10 cellular contexts compared by ENCODE assay signal in the genomic region with DNA sequence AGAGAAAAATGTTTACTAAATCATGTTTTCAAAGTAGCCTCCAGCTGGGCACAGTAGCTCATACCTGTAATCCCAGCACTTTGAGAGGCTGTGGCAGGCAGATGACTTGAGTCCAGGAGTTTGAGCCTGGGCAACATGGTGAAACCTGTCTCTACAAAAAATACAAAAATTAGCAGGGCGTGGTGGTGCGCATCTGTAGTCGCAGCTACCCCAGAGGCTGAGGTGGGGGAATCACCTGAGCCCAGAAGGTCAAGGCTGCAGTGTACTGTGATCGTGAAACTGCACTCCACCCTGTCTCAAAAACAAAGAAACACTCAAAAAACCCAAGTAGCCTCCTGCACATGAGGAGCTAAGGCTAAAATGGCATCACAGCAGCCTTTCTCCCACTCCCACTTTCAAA. TPM values are rescaled to one million over a fixed set of nuclear protein-coding genes. Genes with fewer than 3 reads are reported as not detected.
A peak's percentile ranks its signal among the peaks of the same experiment; 100 is the strongest.
DNase-seq lines count a peak whose midpoint lies in the region; ATAC-seq, FAIRE-seq and TF ChIP-seq lines count a peak whose summit lies in the region.
"Had no signal": no experiment of that assay in that cellular context is flagged by ENCODE, and none has a peak within 500 bp of the region (broad histone marks: within the 10 kb centered on the region; RNA-seq: fewer than 3 reads in every experiment).

No MANE protein-coding gene starts in this region.

- no peak for FAIRE-seq in kidney (lab: Jason Lieb, UNC)
- FAIRE-seq: small intestine had no signal

- H3K27ac Mint-ChIP-seq in activated naive CD4-positive, alpha-beta T cell treated with anti-CD3 and anti-CD28 coated beads, Interleukin-2, amount 10 ng/mL, durations not matched to agents 7 days and 5 days = peak overlapping the region; percentile 58
- H3K27ac Mint-ChIP-seq in activated CD4-positive, alpha-beta memory T cell treated with anti-CD3 and anti-CD28 coated beads, Interleukin-2, amount 10 ng/mL, durations not matched to agents 7 days and 5 days = peak overlapping the region; percentile 96
- peak overlapping the region; percentile 95 for H3K27ac Mint-ChIP-seq in stimulated activated naive B cell treated with anti-CD40 and anti-IgM and Interleukin-4, amounts not matched to agents 10 μg/mL and 1 μg/mL and 100 μg/mL, for 72 hours

- no peak for ATAC-seq in stimulated activated naive B cell treated with anti-CD40 and anti-IgM and Interleukin-4, amounts not matched to agents 10 μg/mL and 1 μg/mL and 100 μg/mL, for 72 hours (replicated peaks)
- no peak for ATAC-seq in GM21576 (IDR thresholded peaks at IDR 0.05; ENCODE audit: unreplicated experiment)

- peaks cover 20 to 26% of the 10 kb centered on the region in 2 donors for H3K4me1 ChIP-seq in kidney (ENCODE audit: control insufficient read depth in 1 of 2, insufficient read depth in 1 of 2, low read depth in 1 of 2, low read length in 2 of 2)

- peaks cover 41% of the 10 kb centered on the region for H3K4me1 Mint-ChIP-seq in activated naive CD4-positive, alpha-beta T cell treated with anti-CD3 and anti-CD28 coated beads, Interleukin-2, amount 10 ng/mL, durations not matched to agents 7 days and 5 days
- peaks cover 46% of the 10 kb centered on the region for H3K4me1 Mint-ChIP-seq in activated CD4-positive, alpha-beta memory T cell treated with anti-CD3 and anti-CD28 coated beads, Interleukin-2, amount 10 ng/mL, durations not matched to agents 7 days and 5 days
- H3K4me1 Mint-ChIP-seq in stimulated activated naive B cell treated with anti-CD40 and anti-IgM and Interleukin-4, amounts not matched to agents 10 μg/mL and 1 μg/mL and 100 μg/mL, for 72 hours = peaks cover 27 to 41% of the 10 kb centered on the region in 2 donors

- H3K9me3 Mint-ChIP-seq in activated naive CD4-positive, alpha-beta T cell treated with anti-CD3 and anti-CD28 coated beads, Interleukin-2, amount 10 ng/mL, durations not matched to agents 7 days and 5 days = no peaks in the 10 kb centered on the region
- H3K9me3 Mint-ChIP-seq in activated CD4-positive, alpha-beta memory T cell treated with anti-CD3 and anti-CD28 coated beads, Interleukin-2, amount 10 ng/mL, durations not matched to agents 7 days and 5 days = no peaks in the 10 kb centered on the region
- no peaks in the 10 kb centered on the region for H3K9me3 Mint-ChIP-seq in stimulated activated naive B cell treated with anti-CD40 and anti-IgM and Interleukin-4, amounts not matched to agents 10 μg/mL and 1 μg/mL and 100 μg/mL, for 72 hours

- H3K4me3 Mint-ChIP-seq in activated naive CD4-positive, alpha-beta T cell treated with anti-CD3 and anti-CD28 coated beads, Interleukin-2, amount 10 ng/mL, durations not matched to agents 7 days and 5 days = peak overlapping the region; percentile 33
- no peak overlapping the region for H3K4me3 Mint-ChIP-seq in activated CD4-positive, alpha-beta memory T cell treated with anti-CD3 and anti-CD28 coated beads, Interleukin-2, amount 10 ng/mL, durations not matched to agents 7 days and 5 days
- H3K4me3 Mint-ChIP-seq in stimulated activated naive B cell treated with anti-CD40 and anti-IgM and Interleukin-4, amounts not matched to agents 10 μg/mL and 1 μg/mL and 100 μg/mL, for 72 hours = peak overlapping the region; percentile 73 to 77

- no peak for DNase-seq in activated naive CD4-positive, alpha-beta T cell treated with anti-CD3 and anti-CD28 coated beads, Interleukin-2, amount 10 ng/mL, durations not matched to agents 7 days and 5 days
- no peak for DNase-seq in activated naive CD4-positive, alpha-beta T cell (lab: John Stamatoyannopoulos, UW)
- DNase-seq in activated CD4-positive, alpha-beta memory T cell treated with anti-CD3 and anti-CD28 coated beads, Interleukin-2, amount 10 ng/mL, durations not matched to agents 7 days and 5 days = no peak
- DNase-seq in kidney = no peak
- no peak for DNase-seq in stimulated activated naive B cell treated with anti-CD40 and anti-IgM and Interleukin-4, amounts not matched to agents 10 μg/mL and 1 μg/mL and 100 μg/mL, for 72 hours
- no peak for DNase-seq in dermis blood vessel endothelial cell
- no peak for DNase-seq in head of caudate nucleus
- DNase-seq: Kasumi-1, small intestine had no signal

- POLR2A ChIA-PET in activated CD4-positive, alpha-beta memory T cell treated with anti-CD3 and anti-CD28 coated beads, Interleukin-2, amount 10 ng/mL, durations not matched to agents 7 days and 5 days (lab: Charles Lee) = interaction anchor here (1.8 to 5.1 kb wide), 3 partner anchors 12 to 223 kb away, joined by 9 to 39 read pairs (median 17); a partner anchor contains a TSS

- CTCF ChIA-PET in activated naive CD4-positive, alpha-beta T cell treated with anti-CD3 and anti-CD28 coated beads, Interleukin-2, amount 10 ng/mL, durations not matched to agents 7 days and 5 days (lab: Charles Lee) = interaction anchor here (0.7 to 0.9 kb wide), 3 partner anchors 25 to 563 kb away, joined by 3 read pairs; no protein-coding TSS in a partner anchor
- CTCF ChIA-PET in activated CD4-positive, alpha-beta memory T cell treated with anti-CD3 and anti-CD28 coated beads, Interleukin-2, amount 10 ng/mL, durations not matched to agents 7 days and 5 days (lab: Charles Lee) = interaction anchor here (0.7 to 3.3 kb wide), 4 partner anchors 11 to 24 kb away, joined by 3 to 36 read pairs (median 4); no protein-coding TSS in a partner anchor

- no peak for TF ChIP-seq CTCF in kidney (IDR thresholded peaks at IDR 0.05; ENCODE audit: borderline replicate concordance, extremely low read depth, insufficient read depth)

- H3K27ac ChIP-seq in kidney (ENCODE audit: low read depth in 2 of 2, low read length in 2 of 2) = peak overlapping the region; percentile 79 to 83

- H3K36me3 ChIP-seq in kidney (ENCODE audit: control insufficient read depth in 1 of 2, insufficient read depth in 2 of 2, low read length in 2 of 2) = peaks cover 9 to 10% of the 10 kb centered on the region in 2 donors

- peak overlapping the region in 1 of 2 donors; percentile 77 for H3K4me3 ChIP-seq in kidney (ENCODE audit: low read length in 2 of 2)

- H3K9me3 ChIP-seq in kidney (ENCODE audit: control insufficient read depth in 1 of 2, low read length in 2 of 2) = no peaks in the 10 kb centered on the region

- peaks cover 27% of the 10 kb centered on the region for H3K36me3 Mint-ChIP-seq in activated naive CD4-positive, alpha-beta T cell treated with anti-CD3 and anti-CD28 coated beads, Interleukin-2, amount 10 ng/mL, durations not matched to agents 7 days and 5 days
- H3K36me3 Mint-ChIP-seq in activated CD4-positive, alpha-beta memory T cell treated with anti-CD3 and anti-CD28 coated beads, Interleukin-2, amount 10 ng/mL, durations not matched to agents 7 days and 5 days (ENCODE audit: low read depth) = peaks cover 19% of the 10 kb centered on the region
- peaks cover 17 to 28% of the 10 kb centered on the region in 2 donors for H3K36me3 Mint-ChIP-seq in stimulated activated naive B cell treated with anti-CD40 and anti-IgM and Interleukin-4, amounts not matched to agents 10 μg/mL and 1 μg/mL and 100 μg/mL, for 72 hours

- intact Hi-C loops in kidney (cut with DNase I) (no loop called here), head of caudate nucleus (cut with DNase I) (loop anchor here (10.0 kb wide), 2 partner anchors 220 to 520 kb away; a partner anchor contains a TSS)

- H3K9ac ChIP-seq in kidney (ENCODE audit: low read length in 2 of 2) = no peak overlapping the region

- no peaks in the 10 kb centered on the region for H3K27me3 Mint-ChIP-seq in activated naive CD4-positive, alpha-beta T cell treated with anti-CD3 and anti-CD28 coated beads, Interleukin-2, amount 10 ng/mL, durations not matched to agents 7 days and 5 days
- H3K27me3 Mint-ChIP-seq in activated CD4-positive, alpha-beta memory T cell treated with anti-CD3 and anti-CD28 coated beads, Interleukin-2, amount 10 ng/mL, durations not matched to agents 7 days and 5 days = no peaks in the 10 kb centered on the region
- no peaks in the 10 kb centered on the region for H3K27me3 Mint-ChIP-seq in stimulated activated naive B cell treated with anti-CD40 and anti-IgM and Interleukin-4, amounts not matched to agents 10 μg/mL and 1 μg/mL and 100 μg/mL, for 72 hours

RNA-seq across cellular contexts. Expression of a gene that starts 1.6 kb away (rescaled TPM):
- total RNA-seq in activated CD4-positive, alpha-beta memory T cell treated with anti-CD3 and anti-CD28 coated beads, Interleukin-2, amount 10 ng/mL, durations not matched to agents 7 days and 5 days = 100 to 1,000 TPM; 392 to 410 TPM
- 484 TPM for total RNA-seq in kidney
- 705 TPM for polyA plus RNA-seq in kidney (ENCODE audit: insufficient read depth, low read depth, low replicate concordance)
- total RNA-seq in dermis blood vessel endothelial cell = 815 and 1,069 TPM in 2 replicates

RNA-seq across cellular contexts. Expression of a gene that starts 12.9 kb away (rescaled TPM):
- total RNA-seq in activated CD4-positive, alpha-beta memory T cell treated with anti-CD3 and anti-CD28 coated beads, Interleukin-2, amount 10 ng/mL, durations not matched to agents 7 days and 5 days = under 1 TPM; 0.55 to 0.68 TPM
- total RNA-seq in kidney (4.6 TPM), dermis blood vessel endothelial cell (0.23 and 0.34 TPM in 2 replicates)
- 1.1 TPM for polyA plus RNA-seq in kidney (ENCODE audit: insufficient read depth, low read depth, low replicate concordance)
